ENCODE assay signal across 24 cellular contexts in genomic region chr6:35428421-35429149, GRCh38. TPM values are rescaled to one million over a fixed set of nuclear protein-coding genes. Genes with fewer than 3 reads are reported as not detected.
DNase-seq lines count a peak whose midpoint lies in the region; ATAC-seq and TF ChIP-seq lines count a peak whose summit lies in the region.
"Had no signal": no experiment of that assay in that cellular context is flagged by ENCODE, and none has a peak within 500 bp of the region (broad histone marks: within the 10 kb centered on the region; RNA-seq: fewer than 3 reads in every experiment).

No MANE protein-coding gene starts in this region.

- H3K36me3 ChIP-seq in adipocyte (ENCODE audit: control insufficient read depth, insufficient read depth, low read length, severe bottlenecking) (peaks cover 25% of the 10 kb centered on the region), neural progenitor cell (no peaks in the 10 kb centered on the region)

- H3K27ac Mint-ChIP-seq in HFFc6 = peak overlapping the region; percentile 90
- no peak overlapping the region for H3K27ac Mint-ChIP-seq in neural progenitor cell
- H3K27ac Mint-ChIP-seq in progenitor cell of endocrine pancreas = no peak overlapping the region
- H3K27ac Mint-ChIP-seq: activated CD4-positive, alpha-beta T cell treated with anti-CD3 and anti-CD28 coated beads, Interleukin-2, amount 10 ng/mL, durations not matched to agents 24 days and 14 days; dendritic cell treated with granulocyte-macrophage colony-stimulating factor and Interleukin-4, amounts not matched to agents 40 ng/mL and 50 ng/mL, for 4 days; mesothelial cell of epicardium; stimulated activated naive CD8-positive, alpha-beta T cell treated with anti-CD3 and anti-CD28 coated beads, Interleukin-15, Interleukin-2, amounts not matched to agents 100 ng/mL and 50 ng/mL, for 24 hours; T-cell had no signal

- H3K4me3 ChIP-seq in adipocyte (ENCODE audit: low read length) = no peak overlapping the region
- no peak overlapping the region for H3K4me3 ChIP-seq in neural progenitor cell
- H3K4me3 ChIP-seq: breast epithelium, gastroesophageal sphincter, GM12878, spleen, tibial artery had no signal

- H3K4me3 Mint-ChIP-seq in HFFc6 = peak overlapping the region; percentile 70
- H3K4me3 Mint-ChIP-seq in neural progenitor cell = no peak overlapping the region
- no peak overlapping the region for H3K4me3 Mint-ChIP-seq in progenitor cell of endocrine pancreas (ENCODE audit: low read depth)
- H3K4me3 Mint-ChIP-seq: activated CD4-positive, alpha-beta T cell treated with anti-CD3 and anti-CD28 coated beads, Interleukin-2, amount 10 ng/mL, durations not matched to agents 24 days and 14 days; CD8-positive, alpha-beta memory T cell; dendritic cell treated with granulocyte-macrophage colony-stimulating factor and Interleukin-4, amounts not matched to agents 40 ng/mL and 50 ng/mL, for 4 days; mesothelial cell of epicardium; stimulated activated naive CD8-positive, alpha-beta T cell treated with anti-CD3 and anti-CD28 coated beads, Interleukin-15, Interleukin-2, amounts not matched to agents 100 ng/mL and 50 ng/mL, for 24 hours; T-cell had no signal

- H3K27me3 Mint-ChIP-seq in HFFc6 (ENCODE audit: insufficient read depth) = peaks cover 2% of the 10 kb centered on the region
- H3K27me3 Mint-ChIP-seq in neural progenitor cell (ENCODE audit: insufficient read depth, low read depth) = peaks cover 2% of the 10 kb centered on the region
- H3K27me3 Mint-ChIP-seq in progenitor cell of endocrine pancreas = no peaks in the 10 kb centered on the region
- H3K27me3 Mint-ChIP-seq: activated CD4-positive, alpha-beta T cell treated with anti-CD3 and anti-CD28 coated beads, Interleukin-2, amount 10 ng/mL, durations not matched to agents 24 days and 14 days; dendritic cell treated with granulocyte-macrophage colony-stimulating factor and Interleukin-4, amounts not matched to agents 40 ng/mL and 50 ng/mL, for 4 days; stimulated activated naive CD8-positive, alpha-beta T cell treated with anti-CD3 and anti-CD28 coated beads, Interleukin-15, Interleukin-2, amounts not matched to agents 100 ng/mL and 50 ng/mL, for 24 hours; T-cell had no signal

- H3F3A ChIP-seq in neural progenitor cell (ENCODE audit: low read depth) = peaks cover 11% of the 10 kb centered on the region

- H3K4me1 ChIP-seq in adipocyte (ENCODE audit: control insufficient read depth, insufficient read depth, low read length) (peaks cover 14% of the 10 kb centered on the region), foreskin keratinocyte (peaks cover 24% of the 10 kb centered on the region), neural progenitor cell (peaks cover 36% of the 10 kb centered on the region)
- H3K4me1 ChIP-seq: breast epithelium, tibial artery had no signal

- peak overlapping the region; percentile 31 for H3K4me2 ChIP-seq in neural progenitor cell

- no peaks in the 10 kb centered on the region for H3K27me3 ChIP-seq in adipocyte (replicated peaks; ENCODE audit: control insufficient read depth, insufficient read depth, low read length)
- H3K27me3 ChIP-seq in foreskin keratinocyte = no peaks in the 10 kb centered on the region
- no peaks in the 10 kb centered on the region for H3K27me3 ChIP-seq in neural progenitor cell
- H3K27me3 ChIP-seq: breast epithelium, gastroesophageal sphincter, spleen, tibial artery had no signal

- H2AFZ ChIP-seq in neural progenitor cell (replicated peaks) = no peak overlapping the region

- DNase-seq in HFFc6 (no peak), adipocyte (ENCODE audit: low read depth) (peak; percentile 21), foreskin keratinocyte (no peak), neural progenitor cell (ENCODE audit: low spot score) (no peak), SIG-M5 treated with dmso at 0.1 percent for 504 hours (lab: John Stamatoyannopoulos, UW; ENCODE audit: unreplicated experiment) (no peak), progenitor cell of endocrine pancreas (ENCODE audit: low spot score, unreplicated experiment) (no peak)
- DNase-seq: activated CD4-positive, alpha-beta T cell treated with anti-CD3 and anti-CD28 coated beads, Interleukin-2, amount 10 ng/mL, durations not matched to agents 24 days and 14 days; DMS53; MM.1S; NCI-H69; spleen; stimulated activated CD4-positive, alpha-beta T cell treated with anti-CD3 and anti-CD28 coated beads, Interleukin-4, amount 100 ng/mL, for 24 hours; T-cell; tibial artery had no signal

- peaks cover 50% of the 10 kb centered on the region for H3K4me1 Mint-ChIP-seq in HFFc6 (ENCODE audit: low read depth)
- peaks cover 12% of the 10 kb centered on the region for H3K4me1 Mint-ChIP-seq in neural progenitor cell
- peaks cover 8% of the 10 kb centered on the region for H3K4me1 Mint-ChIP-seq in progenitor cell of endocrine pancreas (ENCODE audit: low read depth)
- H3K4me1 Mint-ChIP-seq: CD8-positive, alpha-beta memory T cell; T-cell had no signal

- TF ChIP-seq CTCF in HFFc6 (IDR thresholded peaks at IDR 0.05) (peak; percentile 17; the same call in 1 of the 2 replicates), foreskin keratinocyte (conservative IDR thresholded peaks at IDR 0.05) (no peak), neural progenitor cell (IDR thresholded peaks at IDR 0.05) (no peak), progenitor cell of endocrine pancreas (IDR thresholded peaks at IDR 0.05; ENCODE audit: unreplicated experiment) (no peak)

- H4K20me1 ChIP-seq in neural progenitor cell (ENCODE audit: low read depth) = no peaks in the 10 kb centered on the region

- H3K27ac ChIP-seq in foreskin keratinocyte = peak overlapping the region; percentile 33
- H3K27ac ChIP-seq in neural progenitor cell = no peak overlapping the region
- H3K27ac ChIP-seq: breast epithelium, gastroesophageal sphincter, spleen, tibial artery had no signal

- no peaks in the 10 kb centered on the region for H3K79me2 ChIP-seq in neural progenitor cell (ENCODE audit: low read depth)

- H3K9me3 ChIP-seq in adipocyte (ENCODE audit: control insufficient read depth, low read length) (peaks cover 16% of the 10 kb centered on the region), neural progenitor cell (ENCODE audit: low read depth) (no peaks in the 10 kb centered on the region)

- H3K9ac ChIP-seq in adipocyte (ENCODE audit: low read length) = no peak overlapping the region
- no peak overlapping the region for H3K9ac ChIP-seq in neural progenitor cell

- H3K9me3 Mint-ChIP-seq in HFFc6 (peaks cover 15% of the 10 kb centered on the region), neural progenitor cell (peaks cover 7% of the 10 kb centered on the region), progenitor cell of endocrine pancreas (ENCODE audit: low read depth) (no peaks in the 10 kb centered on the region)

- no peak for ATAC-seq in foreskin keratinocyte
- ATAC-seq in HG03378 (IDR thresholded peaks at IDR 0.05; ENCODE audit: unreplicated experiment) = no peak
- no peak for ATAC-seq in HG02610 (IDR thresholded peaks at IDR 0.05; ENCODE audit: unreplicated experiment)
- ATAC-seq: gastroesophageal sphincter, GM12878, Right ventricle myocardium inferior, T-cell had no signal

- peaks cover 40% of the 10 kb centered on the region for H3K36me3 Mint-ChIP-seq in HFFc6 (ENCODE audit: low read depth)
- peaks cover 17% of the 10 kb centered on the region for H3K36me3 Mint-ChIP-seq in neural progenitor cell
- H3K36me3 Mint-ChIP-seq in progenitor cell of endocrine pancreas (ENCODE audit: insufficient read depth) = peaks cover 12% of the 10 kb centered on the region

RNA-seq across cellular contexts. Expression of gene FANCE, which starts 23.6 kb away (rescaled TPM):
- 10 to 100 TPM in 1 of 6 experiments, 1 to 10 TPM in 5; 7.2 to 10.7 (median 9.2) TPM for total RNA-seq in HFFc6 (2021; fragmentation: NEBNext Ultra II Directional; extraction: Animal tissue kit (Norgen Biotek cat#: 25700))
- total RNA-seq in foreskin keratinocyte = 14.0 and 14.5 TPM in 2 replicates
- 10.6 and 11.7 TPM in 2 replicates for polyA plus RNA-seq in foreskin keratinocyte
- total RNA-seq in neural progenitor cell (ENCODE audit: low replicate concordance) = 9.3 and 23.9 TPM in 2 replicates
- 9.3 and 10.6 TPM in 2 replicates for total RNA-seq in progenitor cell of endocrine pancreas

RNA-seq across cellular contexts. Expression of gene RPL10A, which starts 39.6 kb away (rescaled TPM):
- 1,000 to 10,000 TPM; 1,220 to 1,355 (median 1,285) TPM for total RNA-seq in HFFc6 (2021; fragmentation: NEBNext Ultra II Directional; extraction: Animal tissue kit (Norgen Biotek cat#: 25700))
- total RNA-seq in foreskin keratinocyte (1,635 and 1,748 TPM in 2 replicates), neural progenitor cell (ENCODE audit: low replicate concordance) (2,002 and 2,026 TPM in 2 replicates), progenitor cell of endocrine pancreas (1,416 and 1,451 TPM in 2 replicates)
- polyA plus RNA-seq in foreskin keratinocyte = 2,218 and 2,342 TPM in 2 replicates
